Comparison of ENCODE assay signal across 8 cellular contexts in genomic region chr6:29834564-29835436, GRCh38. TPM values are rescaled to one million over a fixed set of nuclear protein-coding genes. Genes with fewer than 3 reads are reported as not detected.
DNase-seq lines count a peak whose midpoint lies in the region; ATAC-seq and TF ChIP-seq lines count a peak whose summit lies in the region.

No MANE protein-coding gene starts in this region.

- in situ Hi-C loops in astrocyte of the spinal cord (cut with HindIII; ENCODE audit: low sequenced_read_pairs) = no loop called here

- no peak overlapping the region for H3K4me3 ChIP-seq in astrocyte of the spinal cord (ENCODE audit: low read depth, low read length)

- intact Hi-C loops in left colon (cut with DNase I, micrococcal nuclease) = loop anchor here (10.0 kb wide), 2 partner anchors 100 to 130 kb away; no protein-coding TSS in a partner anchor

- peak; percentile 79 for TF ChIP-seq CTCF in astrocyte of the spinal cord (IDR thresholded peaks at IDR 0.05; ENCODE audit: low read depth, low read length)

- peak; percentile 53 for ATAC-seq in left colon

- DNase-seq in SIG-M5 treated with dmso at 0.1 percent for 504 hours (lab: John Stamatoyannopoulos, UW; ENCODE audit: unreplicated experiment) (peak; percentile 2), SIG-M5 (lab: John Stamatoyannopoulos, UW) (no peak), SW480 (ENCODE audit: low spot score) (peak; percentile 9), astrocyte of the spinal cord (ENCODE audit: low read depth, low spot score) (peak; percentile 3), left colon (peak in 1 of 2 donors; percentile 28), Kasumi-1 (lab: John Stamatoyannopoulos, UW) (no peak), GM19238 (ENCODE audit: insufficient read length, low spot score) (no peak)
- DNase-seq in stimulated activated CD8-positive, alpha-beta memory T cell treated with anti-CD3 and anti-CD28 coated beads, Interleukin-4, amount 100 ng/mL, for 24 hours (ENCODE audit: low read depth) = peak; percentile 37

RNA-seq across cellular contexts. Expression of gene HLA-G, which starts 7.2 kb away (rescaled TPM):
- total RNA-seq in left colon = 10 to 100 TPM in 1 of 2 donors, not detected in 1; 16.7 TPM

Comparison
In these comparisons a context has a peak if more than half of its experiments do, and no peak if none do; other contexts are left out.
1. DNase-seq: peak in SIG-M5 treated with dmso at 0.1 percent for 504 hours (single experiment), SW480 (single experiment), astrocyte of the spinal cord (single experiment) and stimulated activated CD8-positive, alpha-beta memory T cell treated with anti-CD3 and anti-CD28 coated beads, Interleukin-4, amount 100 ng/mL, for 24 hours (single experiment); none in SIG-M5 (single experiment), Kasumi-1 (0 of 2) and GM19238 (single experiment).